20 cellular contexts compared by ENCODE assay signal in genomic region chr11:11268706-11269105, GRCh38.
A peak's percentile ranks its signal among the peaks of the same experiment; 100 is the strongest.
DNase-seq lines count a peak whose midpoint lies in the region; ATAC-seq, FAIRE-seq and TF ChIP-seq lines count a peak whose summit lies in the region.
"Had no signal": no experiment of that assay in that cellular context is flagged by ENCODE, and none has a peak within 500 bp of the region (broad histone marks: within the 10 kb centered on the region; RNA-seq: fewer than 3 reads in every experiment).

No MANE protein-coding gene starts in this region.

- FAIRE-seq in bronchial epithelial cell (lab: Jason Lieb, UNC): peak; percentile 43
- FAIRE-seq: D721Med, GM12878, H54 had no signal

- CTCF ChIA-PET in CD4-positive, alpha-beta memory T cell (lab: Charles Lee; ENCODE audit: partially characterized antibody): interaction anchor here (0.7 to 1.1 kb wide), 3 partner anchors 9 to 241 kb away, joined by 3 to 4 read pairs (median 3); no protein-coding TSS in a partner anchor

- WGBS in neuronal stem cell (ENCODE audit: extremely low coverage in 2 of 2, insufficient read length in 2 of 2, insufficient replicate concordance in 1 of 2), 2 donors: no CpG with 5 or more reads among the region's 5 CpGs
- whole genome bisulfite sequencing in trophoblast cell (ENCODE audit: extremely low coverage, insufficient coverage, insufficient read length): no CpG with 5 or more reads among the region's 5 CpGs

- POLR2A ChIA-PET in CD4-positive, alpha-beta memory T cell (lab: Charles Lee; ENCODE audit: partially characterized antibody): no interaction called here

- no peak overlapping the region for H3K27ac Mint-ChIP-seq in CD14-positive monocyte
- H3K27ac Mint-ChIP-seq in CD4-positive, alpha-beta memory T cell: peak overlapping the region in 2 of 7 donors; percentile 50 to 64
- H3K27ac Mint-ChIP-seq: CD4-positive, CD25-positive, alpha-beta regulatory T cell; CD8-positive, alpha-beta memory T cell; HFFc6 had no signal

- intact Hi-C loops in CD14-positive monocyte (cut with micrococcal nuclease): no loop called here
- intact Hi-C loops in CD4-positive, alpha-beta memory T cell (cut with micrococcal nuclease): loop anchor here (10.0 kb wide), 1 partner anchor 334 kb away; no protein-coding TSS in a partner anchor

- ATAC-seq in GM19463 (IDR thresholded peaks at IDR 0.05; ENCODE audit: unreplicated experiment): no peak
- ATAC-seq: GM12878 had no signal

- peak overlapping the region; percentile 53 for H2AK5ac ChIP-seq in neuronal stem cell (ENCODE audit: low read depth, low read length)
- H2AK5ac ChIP-seq in trophoblast cell (ENCODE audit: low read length): no peak overlapping the region

- no peak overlapping the region for H2BK120ac ChIP-seq in neuronal stem cell (ENCODE audit: low read depth, low read length)
- H2BK120ac ChIP-seq in trophoblast cell (ENCODE audit: insufficient read depth, low read length, poor library complexity): no peak overlapping the region

- H2BK12ac ChIP-seq in neuronal stem cell (ENCODE audit: low read length) (no peak overlapping the region), trophoblast cell (ENCODE audit: low read length) (no peak overlapping the region)

- no peaks in the 10 kb centered on the region for H3K9me3 Mint-ChIP-seq in CD14-positive monocyte
- H3K9me3 Mint-ChIP-seq in CD4-positive, alpha-beta memory T cell: no peaks in the 10 kb centered on the region
- H3K9me3 Mint-ChIP-seq: CD8-positive, alpha-beta memory T cell; HFFc6 had no signal

- H4K8ac ChIP-seq in neuronal stem cell (ENCODE audit: low read depth, low read length) (no peak overlapping the region), trophoblast cell (ENCODE audit: low read depth, low read length) (no peak overlapping the region)

- H3K18ac ChIP-seq in neuronal stem cell (ENCODE audit: low read length) (no peak overlapping the region), trophoblast cell (ENCODE audit: low read length) (no peak overlapping the region)

- H3K4me1 ChIP-seq in neuronal stem cell (ENCODE audit: control insufficient read depth in 2 of 2, insufficient read depth in 1 of 2, low read depth in 1 of 2, low read length in 2 of 2): peaks cover 0 to under 1% of the 10 kb centered on the region in 2 donors
- H3K4me1 ChIP-seq in CD4-positive, alpha-beta memory T cell (ENCODE audit: insufficient read depth, low read length): no peaks in the 10 kb centered on the region
- H3K4me1 ChIP-seq in trophoblast cell (ENCODE audit: control insufficient read depth in 1 of 2, insufficient read depth in 2 of 2, low read length in 2 of 2): peaks cover 6 to 9% of the 10 kb centered on the region in 2 experiments
- H3K4me1 ChIP-seq: HAP-1 had no signal

- H2BK5ac ChIP-seq in neuronal stem cell (ENCODE audit: low read length): no peak overlapping the region
- no peak overlapping the region for H2BK5ac ChIP-seq in trophoblast cell (ENCODE audit: low read depth, low read length, poor library complexity)

- no peak overlapping the region for H2BK15ac ChIP-seq in neuronal stem cell (ENCODE audit: low read length)

- H3K79me1 ChIP-seq in neuronal stem cell (ENCODE audit: low read depth, low read length) (no peaks in the 10 kb centered on the region), trophoblast cell (ENCODE audit: low read length) (no peaks in the 10 kb centered on the region)

- no peaks in the 10 kb centered on the region for H3K9me3 ChIP-seq in neuronal stem cell (replicated peaks in 1 of 2; ENCODE audit: control insufficient read depth in 2 of 2, insufficient read depth in 1 of 2, low read depth in 1 of 2, low read length in 2 of 2)
- no peaks in the 10 kb centered on the region for H3K9me3 ChIP-seq in CD4-positive, alpha-beta memory T cell (ENCODE audit: control insufficient read depth in 1 of 2, low read length in 2 of 2)
- H3K9me3 ChIP-seq in trophoblast cell (ENCODE audit: insufficient read depth, low read depth, low read length): no peaks in the 10 kb centered on the region
- H3K9me3 ChIP-seq: HAP-1 had no signal

- H3K14ac ChIP-seq in neuronal stem cell (ENCODE audit: low read length): no peak overlapping the region
- no peak overlapping the region for H3K14ac ChIP-seq in trophoblast cell (ENCODE audit: low read length)

- H4K91ac ChIP-seq in neuronal stem cell (ENCODE audit: low read depth, low read length, poor library complexity) (no peak overlapping the region), trophoblast cell (ENCODE audit: low read depth, low read length) (no peak overlapping the region)

- H3K9ac ChIP-seq in neuronal stem cell (ENCODE audit: low read depth, low read length, poor library complexity) (no peak overlapping the region), trophoblast cell (ENCODE audit: low read length) (no peak overlapping the region)

- H3K27me3 ChIP-seq in bronchial epithelial cell (ENCODE audit: control insufficient read depth, insufficient read depth, low read length) (no peaks in the 10 kb centered on the region), neuronal stem cell (ENCODE audit: control insufficient read depth in 3 of 3, insufficient read depth in 3 of 3, low read depth in 1 of 3, low read length in 3 of 3) (no peaks in the 10 kb centered on the region), trophoblast cell (ENCODE audit: insufficient read depth, low read length) (no peaks in the 10 kb centered on the region)
- no peaks in the 10 kb centered on the region for H3K27me3 ChIP-seq in CD4-positive, alpha-beta memory T cell (ENCODE audit: insufficient read depth, low read length)

- H3K36me3 ChIP-seq in bronchial epithelial cell (ENCODE audit: control insufficient read depth, insufficient read depth, low read length) (peaks cover 1% of the 10 kb centered on the region), neuronal stem cell (replicated peaks in 1 of 2; ENCODE audit: control insufficient read depth in 2 of 2, insufficient read depth in 2 of 2, low read length in 2 of 2) (no peaks in the 10 kb centered on the region), trophoblast cell (ENCODE audit: control insufficient read depth in 1 of 2, insufficient read depth in 2 of 2, low read length in 2 of 2) (no peaks in the 10 kb centered on the region)
- no peaks in the 10 kb centered on the region for H3K36me3 ChIP-seq in CD4-positive, alpha-beta memory T cell (ENCODE audit: insufficient read depth, low read length)
- H3K36me3 ChIP-seq: HAP-1 had no signal

- H3K27ac ChIP-seq in neuronal stem cell (replicated peaks; ENCODE audit: low read length): no peak overlapping the region
- no peak overlapping the region for H3K27ac ChIP-seq in CD4-positive, alpha-beta memory T cell (ENCODE audit: low read depth, low read length)
- no peak overlapping the region for H3K27ac ChIP-seq in trophoblast cell (ENCODE audit: low read depth, low read length)

- H3K4ac ChIP-seq in neuronal stem cell (ENCODE audit: low read length): no peak overlapping the region
- no peak overlapping the region for H3K4ac ChIP-seq in trophoblast cell (ENCODE audit: low read depth, low read length)

- DNase-seq in bronchial epithelial cell (ENCODE audit: low read depth): no peak
- peak; percentile 32 for DNase-seq in islet precursor cell
- DNase-seq in neuronal stem cell (ENCODE audit: low spot score): no peak
- no peak for DNase-seq in CD14-positive monocyte (ENCODE audit: low spot score)
- no peak for DNase-seq in CD4-positive, alpha-beta memory T cell
- DNase-seq in trophoblast cell: no peak
- DNase-seq: C1 segment of cervical spinal cord; CD4-positive, CD25-positive, alpha-beta regulatory T cell; CD8-positive, alpha-beta memory T cell; DMS 273 treated with DMSO at 0.1 percent for 48 hours; DMS79; EL; GDM1; GOT3; HFFc6 had no signal

- H3K4me2 ChIP-seq in neuronal stem cell (ENCODE audit: insufficient read depth, low read length, poor library complexity, severe bottlenecking) (no peak overlapping the region), trophoblast cell (ENCODE audit: low read length) (no peak overlapping the region)

- no peak overlapping the region for H3K4me3 Mint-ChIP-seq in CD14-positive monocyte
- no peak overlapping the region for H3K4me3 Mint-ChIP-seq in CD4-positive, alpha-beta memory T cell
- H3K4me3 Mint-ChIP-seq: CD4-positive, CD25-positive, alpha-beta regulatory T cell; CD8-positive, alpha-beta memory T cell; HFFc6 had no signal

- no peak overlapping the region for H4K12ac ChIP-seq in trophoblast cell (ENCODE audit: low read depth, low read length)

- H3K4me3 ChIP-seq in bronchial epithelial cell (ENCODE audit: low read depth, low read length) (no peak overlapping the region), neuronal stem cell (ENCODE audit: low read length in 2 of 2) (no peak overlapping the region), trophoblast cell (ENCODE audit: low read depth, low read length) (no peak overlapping the region)
- no peak overlapping the region for H3K4me3 ChIP-seq in CD4-positive, alpha-beta memory T cell (ENCODE audit: low read length in 2 of 2)
- H3K4me3 ChIP-seq: GM12878, HAP-1 had no signal

- H3K36me3 Mint-ChIP-seq in CD14-positive monocyte: no peaks in the 10 kb centered on the region
- no peaks in the 10 kb centered on the region for H3K36me3 Mint-ChIP-seq in CD4-positive, alpha-beta memory T cell
- H3K36me3 Mint-ChIP-seq: CD4-positive, CD25-positive, alpha-beta regulatory T cell had no signal

- TF ChIP-seq CTCF in bronchial epithelial cell (IDR thresholded peaks at IDR 0.05; ENCODE audit: insufficient read depth, low read length, severe bottlenecking): no peak
- TF ChIP-seq CTCF in CD14-positive monocyte (IDR thresholded peaks at IDR 0.05): no peak

- H3K23ac ChIP-seq in neuronal stem cell (ENCODE audit: low read depth, low read length, poor library complexity): no peak overlapping the region
- H3K23ac ChIP-seq in trophoblast cell (ENCODE audit: low read length): no peak overlapping the region

- no peaks in the 10 kb centered on the region for H3K79me2 ChIP-seq in trophoblast cell (ENCODE audit: control insufficient read depth, insufficient read depth, low read length, poor library complexity)

- H3K4me1 Mint-ChIP-seq in CD14-positive monocyte: no peaks in the 10 kb centered on the region
- H3K4me1 Mint-ChIP-seq in CD4-positive, alpha-beta memory T cell: peaks cover 0 to 3% (median 0%) of the 10 kb centered on the region in 4 donors
- H3K4me1 Mint-ChIP-seq: CD4-positive, CD25-positive, alpha-beta regulatory T cell; CD8-positive, alpha-beta memory T cell had no signal

- peaks cover 4 to 15% (median 6%) of the 10 kb centered on the region in 3 donors for H3K27me3 Mint-ChIP-seq in CD14-positive monocyte (ENCODE audit: low read depth in 3 of 3)
- peaks cover 0 to 2% of the 10 kb centered on the region in 2 donors for H3K27me3 Mint-ChIP-seq in CD4-positive, alpha-beta memory T cell

- no peak overlapping the region for H2AFZ ChIP-seq in neuronal stem cell (ENCODE audit: low read length)
- no peak overlapping the region for H2AFZ ChIP-seq in trophoblast cell (ENCODE audit: insufficient read depth, low read length, poor library complexity)
